Comparison of ENCODE assay signal across 15 cellular contexts in genomic region chr18:69908838-69909237, GRCh38.
"Had no signal": no experiment of that assay in that cellular context is flagged by ENCODE, and none has a peak within 500 bp of the region (broad histone marks: within the 10 kb centered on the region; RNA-seq: fewer than 3 reads in every experiment).

No MANE protein-coding gene starts in this region.

- H3K4me3 Mint-ChIP-seq: central memory CD8-positive, alpha-beta T cell; dendritic cell treated with granulocyte-macrophage colony-stimulating factor and Interleukin-4, amounts not matched to agents 40 ng/mL and 50 ng/mL, for 4 days; effector memory CD8-positive, alpha-beta T cell; WTC11 had no signal

- H3K4me3 ChIP-seq: adrenal gland, body of pancreas, SK-N-MC, tibial nerve had no signal

- H3K27ac Mint-ChIP-seq: dendritic cell treated with granulocyte-macrophage colony-stimulating factor and Interleukin-4, amounts not matched to agents 40 ng/mL and 50 ng/mL, for 4 days; WTC11 had no signal

- H3K27ac ChIP-seq: adrenal gland, body of pancreas, parathyroid adenoma, SK-N-MC, tibial nerve had no signal

- H3K4me1 ChIP-seq: adrenal gland, body of pancreas, tibial nerve had no signal

- H3K36me3 Mint-ChIP-seq: WTC11 had no signal

- H3K9me3 ChIP-seq: adrenal gland, body of pancreas, tibial nerve had no signal

- H3K27me3 Mint-ChIP-seq: central memory CD8-positive, alpha-beta T cell; dendritic cell treated with granulocyte-macrophage colony-stimulating factor and Interleukin-4, amounts not matched to agents 40 ng/mL and 50 ng/mL, for 4 days; effector memory CD8-positive, alpha-beta T cell had no signal

- H3K27me3 ChIP-seq: adrenal gland, body of pancreas, tibial nerve had no signal

- H3K36me3 ChIP-seq: adrenal gland had no signal

- DNase-seq: activated CD4-positive, alpha-beta T cell treated with anti-CD3 and anti-CD28 coated beads, Interleukin-2, amount 50 U/mL, for 1 hour; activated CD8-positive, alpha-beta memory T cell treated with anti-CD3 and anti-CD28 coated beads, Interleukin-2, amount 50 U/mL, for 4 hours; activated effector memory CD4-positive, alpha-beta T cell treated with anti-CD3 and anti-CD28 coated beads, Interleukin-2, amount 50 U/mL, for 16 hours; adrenal gland; body of pancreas; effector memory CD8-positive, alpha-beta T cell; hippocampal formation; kidney glomerular epithelial cell; retina had no signal

- ATAC-seq: body of pancreas; effector memory CD8-positive, alpha-beta T cell; WTC11 had no signal

- H3K9me3 Mint-ChIP-seq: central memory CD8-positive, alpha-beta T cell; dendritic cell treated with granulocyte-macrophage colony-stimulating factor and Interleukin-4, amounts not matched to agents 40 ng/mL and 50 ng/mL, for 4 days; effector memory CD8-positive, alpha-beta T cell had no signal

- H3K4me1 Mint-ChIP-seq: WTC11 had no signal
